In genomic region chr3:23806322-23807160, GRCh38 we compare ENCODE assay signal across 8 cellular contexts. TPM values are rescaled to one million over a fixed set of nuclear protein-coding genes. Genes with fewer than 3 reads are reported as not detected.
DNase-seq lines count a peak whose midpoint lies in the region; TF ChIP-seq lines count a peak whose summit lies in the region.

No MANE protein-coding gene starts in this region.

- no peak for TF ChIP-seq CTCF in GM10248 (IDR thresholded peaks at IDR 0.05; ENCODE audit: control extremely low read depth, extremely low read depth, low read depth, missing control alignments)
- no peak for TF ChIP-seq CTCF in OCI-LY7 (conservative IDR thresholded peaks at IDR 0.05; ENCODE audit: low read length)
- TF ChIP-seq CTCF in astrocyte of the spinal cord (IDR thresholded peaks at IDR 0.05; ENCODE audit: low read depth, low read length) = no peak

- peak overlapping the region; percentile 74 to 90 (median 88) for H3K9ac ChIP-seq in skeletal muscle tissue (ENCODE audit: low read depth in 1 of 3, low read length in 3 of 3)

- in situ Hi-C loops in astrocyte of the spinal cord (cut with HindIII; ENCODE audit: low sequenced_read_pairs) = no loop called here

- BruUV-seq in OCI-LY7 (replicated peaks; lab: Mats Ljungman, UMichigan) = no TSS peak

- H3K27me3 ChIP-seq in iPS DF 6.9 (ENCODE audit: control insufficient read depth, insufficient read depth, low read length) (no peaks in the 10 kb centered on the region), skeletal muscle tissue (ENCODE audit: control insufficient read depth in 3 of 3, insufficient read depth in 3 of 3, low read length in 3 of 3) (no peaks in the 10 kb centered on the region)

- H3K36me3 ChIP-seq in OCI-LY7 (ENCODE audit: insufficient read depth, low read length) (peaks cover 30% of the 10 kb centered on the region), iPS DF 6.9 (ENCODE audit: control insufficient read depth, insufficient read depth, low read length) (no peaks in the 10 kb centered on the region), skeletal muscle tissue (ENCODE audit: control insufficient read depth in 3 of 3, insufficient read depth in 3 of 3, low read length in 3 of 3) (no peaks in the 10 kb centered on the region)

- DNase-seq in GM10248 (ENCODE audit: extremely low spot score) = peak; percentile 50
- peak; percentile 41 for DNase-seq in HEK293T (ENCODE audit: extremely low spot score)
- DNase-seq in OCI-LY7 (ENCODE audit: low spot score) = peak; percentile 23
- peak; percentile 20 for DNase-seq in astrocyte of the spinal cord (ENCODE audit: low read depth, low spot score)
- no peak for DNase-seq in iPS DF 6.9 (ENCODE audit: low read depth, low spot score)
- DNase-seq in kidney tubule cell (ENCODE audit: low spot score) = no peak
- no peak for DNase-seq in NCI-H1436 treated with DMSO at 0.1 percent for 48 hours (lab: John Stamatoyannopoulos, UW)

- H4K20me1 ChIP-seq in OCI-LY7 (ENCODE audit: insufficient read depth, low read length) = peaks cover 18% of the 10 kb centered on the region; the same call in 1 of the 2 replicates

- H3K9me2 ChIP-seq in OCI-LY7 (ENCODE audit: insufficient read depth, low read length) = no peaks in the 10 kb centered on the region

- POLR2A ChIA-PET in GM10248 (lab: Yijun Ruan, JAX) = interaction anchor here (0.6 kb wide), 1 partner anchor 204 kb away, joined by 5 read pairs; no protein-coding TSS in a partner anchor
- POLR2A ChIA-PET in HEK293T (lab: Yijun Ruan, JAX) = interaction anchor here (0.6 to 3.2 kb wide), 2 partner anchors 110 to 157 kb away, joined by 3 to 11 read pairs; partner anchors contain the start of genes NKIRAS1 and RPL15
- POLR2A ChIA-PET in OCI-LY7 (lab: Charles Lee) = interaction anchor here (0.6 to 1.7 kb wide), 9 partner anchors 13 to 422 kb away, joined by 3 to 4 read pairs (median 3); no protein-coding TSS in a partner anchor

- H2AFZ ChIP-seq in OCI-LY7 (ENCODE audit: low read length) = no peak overlapping the region

- peak overlapping the region; percentile 70 for H3K4me2 ChIP-seq in OCI-LY7 (ENCODE audit: low read length)

- peaks cover 52% of the 10 kb centered on the region for H3K4me1 ChIP-seq in OCI-LY7 (ENCODE audit: insufficient read depth, low read length, poor library complexity, severe bottlenecking)
- peaks cover 2% of the 10 kb centered on the region; the same call in 1 of the 2 replicates for H3K4me1 ChIP-seq in iPS DF 6.9 (ENCODE audit: control insufficient read depth, insufficient read depth, low read length)
- H3K4me1 ChIP-seq in skeletal muscle tissue (ENCODE audit: control insufficient read depth in 3 of 3, insufficient read depth in 3 of 3, low read length in 3 of 3) = peaks cover 20 to 32% (median 23%) of the 10 kb centered on the region in 3 donors

- H3K79me2 ChIP-seq in OCI-LY7 (ENCODE audit: insufficient read depth, low read depth, low read length) = peaks cover 48% of the 10 kb centered on the region; the same call in 1 of the 2 replicates

- H3K4me3 ChIP-seq in OCI-LY7 (ENCODE audit: low read depth, low read length, poor library complexity, severe bottlenecking) = peak overlapping the region; percentile 85
- peak overlapping the region; percentile 69 for H3K4me3 ChIP-seq in astrocyte of the spinal cord (ENCODE audit: low read depth, low read length)
- H3K4me3 ChIP-seq in iPS DF 6.9 (ENCODE audit: low read length) = peak overlapping the region; percentile 62
- peak overlapping the region; percentile 78 to 84 (median 83) for H3K4me3 ChIP-seq in skeletal muscle tissue (ENCODE audit: low read length in 3 of 3)

- intact Hi-C loops in OCI-LY7 (cut with micrococcal nuclease; ENCODE audit: unreplicated experiment) = loop anchor here (2.0 to 10.0 kb wide), 7 partner anchors 141 to 882 kb away; partner anchors contain the start of genes NR1D2 and UBE2E2

- WGBS in iPS DF 6.9 (ENCODE audit: insufficient coverage, insufficient read length) = no CpG with 5 or more reads among the region's 79 CpGs

- CTCF ChIA-PET in GM10248 (lab: Yijun Ruan, JAX) = interaction anchor here (0.6 to 1.9 kb wide), 5 partner anchors 8 to 86 kb away, joined by 3 to 6 read pairs (median 4); no protein-coding TSS in a partner anchor
- CTCF ChIA-PET in HEK293T (lab: Yijun Ruan, JAX) = no interaction called here
- CTCF ChIA-PET in OCI-LY7 (lab: Charles Lee; ENCODE audit: unreplicated experiment) = no interaction called here

- peak overlapping the region; percentile 47 for H3K27ac ChIP-seq in OCI-LY7 (ENCODE audit: low read depth, low read length, poor library complexity, severe bottlenecking)
- no peak overlapping the region for H3K27ac ChIP-seq in iPS DF 6.9 (ENCODE audit: low read length)
- peak overlapping the region; percentile 86 for H3K27ac ChIP-seq in skeletal muscle tissue (ENCODE audit: low read depth, low read length)

- H3K9me3 ChIP-seq in OCI-LY7 (ENCODE audit: low read length) (no peaks in the 10 kb centered on the region), iPS DF 6.9 (ENCODE audit: control insufficient read depth, insufficient read depth, low read length) (no peaks in the 10 kb centered on the region), skeletal muscle tissue (ENCODE audit: control insufficient read depth in 3 of 3, low read length in 3 of 3) (no peaks in the 10 kb centered on the region)

TF ChIP-seq in HEK293T, 16 proteins besides CTCF, POLR2A, EP300 and RAD21:
- TF ChIP-seq TARDBP (IDR thresholded peaks at IDR 0.05) (no peak), FOXM1 (IDR thresholded peaks at IDR 0.05; ENCODE audit: borderline replicate concordance) (no peak), HDGF (IDR thresholded peaks at IDR 0.05; ENCODE audit: borderline replicate concordance) (no peak), ELF4 (IDR thresholded peaks at IDR 0.05) (no peak), FOXK2 (IDR thresholded peaks at IDR 0.05) (no peak), SP1 (IDR thresholded peaks at IDR 0.05) (no peak)

RNA-seq across cellular contexts. Expression of gene UBE2E1, which starts 0.8 kb away (rescaled TPM):
- total RNA-seq in OCI-LY7 (2014; rRNA removed; shearing (Covaris generic)) = 96.7 and 126 TPM in 2 replicates
- 142 and 167 TPM in 2 replicates for total RNA-seq in OCI-LY7 (2022)
- total RNA-seq in skeletal muscle tissue = 83.0 TPM

Comparison
In these comparisons a context has a peak if more than half of its experiments do, and no peak if none do; other contexts are left out.
1. DNase-seq: peak in GM10248 (single experiment), HEK293T (single experiment), OCI-LY7 (single experiment) and astrocyte of the spinal cord (single experiment); none in iPS DF 6.9 (single experiment), kidney tubule cell (single experiment) and NCI-H1436 treated with DMSO at 0.1 percent for 48 hours (single experiment).
2. Peak in every context shown above with its lines, with median percentiles within 50 percentile points of each other: H3K4me3 ChIP-seq.